ENCODE assay signal across 9 cellular contexts in genomic region chr2:60377825-60378224, GRCh38.
"Had no signal": no experiment of that assay in that cellular context is flagged by ENCODE, and none has a peak within 500 bp of the region (broad histone marks: within the 10 kb centered on the region; RNA-seq: fewer than 3 reads in every experiment).

No MANE protein-coding gene starts in this region.

- H3K36me3 ChIP-seq: HAP-1 had no signal

- DNase-seq: GM23248, GOT3, H7, Karpas-422, KBM-7 had no signal

- H3K4me1 ChIP-seq: HAP-1 had no signal

- H3K4me3 ChIP-seq: GM23248, HAP-1 had no signal

- ATAC-seq: HCT116, HepG2 had no signal

- H3K9me3 ChIP-seq: HAP-1 had no signal

- H3K27ac ChIP-seq: GM23248, KMS-11 had no signal

- FAIRE-seq: HepG2 had no signal
